8 cellular contexts compared by ENCODE assay signal in the genomic region with DNA sequence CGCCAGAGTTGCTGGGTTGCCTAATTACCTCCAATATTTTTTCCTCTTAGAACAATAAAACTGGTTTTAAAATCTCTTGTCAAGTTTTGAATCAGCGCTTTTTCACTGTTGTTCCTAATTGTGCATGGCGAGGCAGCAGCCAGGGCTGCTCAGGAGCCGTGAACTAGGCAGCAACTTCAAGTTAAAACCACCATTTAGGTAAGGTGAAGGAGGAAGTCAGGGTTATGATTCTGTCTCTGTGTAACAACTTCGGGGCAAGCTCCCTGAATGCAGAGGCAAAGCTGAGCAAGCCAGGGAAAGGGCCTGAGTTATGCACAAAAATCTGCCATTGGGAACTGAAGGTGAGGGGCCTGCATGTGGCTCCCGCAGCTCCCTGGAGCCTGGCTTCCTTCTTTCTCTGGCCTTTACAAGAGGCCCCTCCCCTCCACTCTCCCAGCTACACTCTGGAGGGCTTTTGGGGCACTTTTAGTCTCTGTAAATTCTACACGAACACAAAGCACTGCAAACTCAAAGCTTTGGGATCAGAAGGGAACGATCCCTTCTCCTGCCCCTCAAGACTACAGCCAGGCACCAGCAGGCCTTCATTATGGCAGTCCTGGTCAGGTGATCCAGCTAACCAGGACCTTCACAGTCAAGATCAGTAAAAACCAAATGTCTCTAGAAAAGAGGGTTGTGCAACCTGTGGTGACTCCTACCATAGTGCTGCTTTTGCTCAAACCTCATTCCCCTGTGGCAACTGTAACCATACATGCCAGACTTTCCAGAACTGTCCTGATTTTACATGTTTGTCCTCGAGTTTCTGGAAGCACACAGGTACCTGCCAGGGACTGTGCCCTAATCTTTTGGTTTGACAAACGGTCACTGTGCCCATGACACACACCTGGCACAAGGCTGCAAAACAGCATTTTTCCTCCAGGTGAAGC.
A peak's percentile ranks its signal among the peaks of the same experiment; 100 is the strongest.
DNase-seq lines count a peak whose midpoint lies in the region; ATAC-seq, FAIRE-seq and TF ChIP-seq lines count a peak whose summit lies in the region.

No MANE protein-coding gene starts in this region.

- no peak for ATAC-seq in A549

- peaks cover 33% of the 10 kb centered on the region for H3K4me1 ChIP-seq in A549
- H3K4me1 ChIP-seq in mesodermal cell (ENCODE audit: control insufficient read depth, insufficient read depth, low read length, poor library complexity, severe bottlenecking): peaks cover 43% of the 10 kb centered on the region

- peaks cover 10% of the 10 kb centered on the region for H3K36me3 Mint-ChIP-seq in brain

- POLR2A ChIA-PET in A549 (lab: Yijun Ruan, JAX): interaction anchor here (3.5 kb wide), 1 partner anchor 25 kb away, joined by 70 read pairs; a partner anchor contains a TSS

- FAIRE-seq in A549 (lab: Jason Lieb, UNC): no peak

- H3K9me3 ChIP-seq in A549: no peaks in the 10 kb centered on the region
- H3K9me3 ChIP-seq in mesodermal cell (ENCODE audit: control insufficient read depth, low read length): no peaks in the 10 kb centered on the region

- peaks cover 72% of the 10 kb centered on the region for H3K4me1 Mint-ChIP-seq in brain

- in situ Hi-C loops in KBM-7 (cut with MboI; ENCODE audit: low pct_unique_long_range_greater_than_20kb, low sequenced_read_pairs): no loop called here
- in situ Hi-C loops in ACHN (cut with HindIII; ENCODE audit: low pct_ligation_motif_present, low pct_unique_long_range_greater_than_20kb, low sequenced_read_pairs): no loop called here

- 82% methylated on average over 10 of the region's 10 CpGs for WGBS in A549 (ENCODE audit: missing lambda C conversion rate)
- 74% methylated on average over 7 to 10 of the region's 10 CpGs for WGBS in mesodermal cell (ENCODE audit: insufficient coverage in 2 of 2), 2 experiments

- H3K27ac ChIP-seq in A549 (peak overlapping the region; percentile 95 to 100), mesodermal cell (ENCODE audit: low read depth, low read length, severe bottlenecking) (peak overlapping the region; percentile 97)

- peak overlapping the region; percentile 26 to 99 (median 94) for H3K27ac Mint-ChIP-seq in brain

- H3K4me3 ChIP-seq in A549 (no peak overlapping the region), mesodermal cell (ENCODE audit: extremely low read depth, insufficient read depth, low read length, poor library complexity, severe bottlenecking) (no peak overlapping the region)

- H3K4me2 ChIP-seq in A549: peak overlapping the region; percentile 99

- DNase-seq in A549 (ENCODE audit: low read depth in 1 of 2, low spot score in 1 of 2): no peak
- DNase-seq in KBM-7: peak; percentile 61
- no peak for DNase-seq in SW 1271 (lab: John Stamatoyannopoulos, UW)
- DNase-seq in ACHN: no peak
- DNase-seq in activated CD8-positive, alpha-beta memory T cell treated with anti-CD3 and anti-CD28 coated beads, Interleukin-2, amount 50 U/mL, for 48 hours: no peak
- DNase-seq in DMS153 treated with DMSO at 0.1 percent for 48 hours (lab: John Stamatoyannopoulos, UW; ENCODE audit: unreplicated experiment): no peak

- TF ChIP-seq EP300 in A549 (IDR thresholded peaks at IDR 0.05): no peak

- peaks cover 16% of the 10 kb centered on the region for H3K27me3 Mint-ChIP-seq in brain

- H3K9me3 Mint-ChIP-seq in brain: no peaks in the 10 kb centered on the region

- TF ChIP-seq CTCF in A549 (IDR thresholded peaks at IDR 0.05) (no peak), brain (conservative IDR thresholded peaks at IDR 0.05) (no peak)

- no peak for TF ChIP-seq RAD21 in A549 (conservative IDR thresholded peaks at IDR 0.05 in 1 of 2, IDR thresholded peaks at IDR 0.05 in 1 of 2)

- CTCF ChIA-PET in A549 (lab: Yijun Ruan, JAX): interaction anchor here (0.8 to 9.0 kb wide), 10 partner anchors 9 to 67 kb away, joined by 3 to 73 read pairs (median 6); a partner anchor contains a TSS

- no peak for TF ChIP-seq POLR2A in A549 (IDR thresholded peaks at IDR 0.05; ENCODE audit: low read length)

- peaks cover 11% of the 10 kb centered on the region for H3K36me3 ChIP-seq in mesodermal cell (ENCODE audit: control insufficient read depth, insufficient read depth, low read length)

- peak overlapping the region; percentile 86 to 93 (median 89) for H3K4me3 Mint-ChIP-seq in brain

TF ChIP-seq in A549, 52 proteins besides CTCF, POLR2A, EP300 and RAD21:
- peak in 1 of 2 experiments; percentile 47; a peak in 1 of 4 replicates for TF ChIP-seq CEBPB (IDR thresholded peaks at IDR 0.05)
- no peak for TF ChIP-seq ZC3H11A (IDR thresholded peaks at IDR 0.05)
- no peak for TF ChIP-seq HOXB13 (CRISPR knock-in tag; IDR thresholded peaks at IDR 0.05; ENCODE audit: low read depth)
TF ChIP-seq in A549: peak in this region for 1.
